17 cellular contexts compared by ENCODE assay signal in the genomic region with DNA sequence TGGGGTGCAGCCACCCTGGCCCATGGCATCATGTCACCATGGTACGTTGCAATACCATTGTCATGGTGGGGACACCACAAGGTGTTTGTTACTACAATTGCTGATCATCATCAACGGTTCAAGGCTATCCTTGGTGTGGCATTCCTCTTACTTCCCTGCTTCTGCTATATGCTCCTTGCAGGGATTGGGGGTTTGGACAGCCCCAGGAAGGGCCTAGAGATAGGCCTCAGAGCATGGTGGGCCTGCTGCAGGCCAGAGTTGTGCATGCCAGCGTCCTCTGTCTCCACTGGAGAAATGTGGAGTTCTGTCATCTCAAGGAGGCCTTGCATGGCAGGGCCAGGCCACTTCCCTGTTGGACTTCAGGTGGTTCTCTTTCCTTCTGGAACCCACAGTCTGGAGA.
DNase-seq lines count a peak whose midpoint lies in the region; ATAC-seq and TF ChIP-seq lines count a peak whose summit lies in the region.
"Had no signal": no experiment of that assay in that cellular context is flagged by ENCODE, and none has a peak within 500 bp of the region (broad histone marks: within the 10 kb centered on the region; RNA-seq: fewer than 3 reads in every experiment).

No MANE protein-coding gene starts in this region.

- no peak overlapping the region for H3K4me3 ChIP-seq in dorsolateral prefrontal cortex
- H3K4me3 ChIP-seq: A549; BLaER1 treated with 17β-estradiol and CSF1 and Interleukin-3, amounts not matched to agents 10 nM and 100 nM had no signal

- TF ChIP-seq CTCF in dorsolateral prefrontal cortex (IDR thresholded peaks at IDR 0.05 in 54 of 56, conservative IDR thresholded peaks at IDR 0.05 in 2 of 56; ENCODE audit: low read depth in 1 of 56, partially characterized antibody in 56 of 56) = no peak

- no peak for ATAC-seq in activated CD4-positive, alpha-beta T cell treated with anti-CD3 and anti-CD28 coated beads for 36 hours
- peak; percentile 10 for ATAC-seq in stimulated activated memory B cell treated with anti-CD40 and anti-IgM and Interleukin-4, amounts not matched to agents 10 μg/mL and 1 μg/mL and 100 μg/mL, for 72 hours
- ATAC-seq: A549; CD8-positive, alpha-beta T cell had no signal

- POLR2A ChIA-PET in activated CD4-positive, alpha-beta T cell treated with anti-CD3 and anti-CD28 coated beads for 36 hours (lab: Charles Lee) = no interaction called here

- no peaks in the 10 kb centered on the region for H3K36me3 Mint-ChIP-seq in activated CD4-positive, alpha-beta T cell treated with anti-CD3 and anti-CD28 coated beads, Interleukin-2, amount 10 ng/mL, durations not matched to agents 24 days and 14 days (ENCODE audit: low read depth)
- H3K36me3 Mint-ChIP-seq in activated CD4-positive, alpha-beta T cell treated with anti-CD3 and anti-CD28 coated beads for 36 hours (ENCODE audit: low read depth) = no peaks in the 10 kb centered on the region
- H3K36me3 Mint-ChIP-seq in stimulated activated memory B cell treated with anti-CD40 and anti-IgM and Interleukin-4, amounts not matched to agents 10 μg/mL and 1 μg/mL and 100 μg/mL, for 72 hours = no peaks in the 10 kb centered on the region
- H3K36me3 Mint-ChIP-seq: CD8-positive, alpha-beta T cell had no signal

- H3K27me3 ChIP-seq in dorsolateral prefrontal cortex = peaks cover 0 to 36% (median 9%) of the 10 kb centered on the region in 45 donors
- H3K27me3 ChIP-seq: BLaER1 treated with 17β-estradiol and CSF1 and Interleukin-3, amounts not matched to agents 10 nM and 100 nM had no signal

- CTCF ChIA-PET in activated CD4-positive, alpha-beta T cell treated with anti-CD3 and anti-CD28 coated beads for 36 hours (lab: Charles Lee) = no interaction called here

- no peak overlapping the region for H3K4me3 Mint-ChIP-seq in activated CD4-positive, alpha-beta T cell treated with anti-CD3 and anti-CD28 coated beads, Interleukin-2, amount 10 ng/mL, durations not matched to agents 24 days and 14 days
- no peak overlapping the region for H3K4me3 Mint-ChIP-seq in activated CD4-positive, alpha-beta T cell treated with anti-CD3 and anti-CD28 coated beads for 36 hours
- H3K4me3 Mint-ChIP-seq in stimulated activated memory B cell treated with anti-CD40 and anti-IgM and Interleukin-4, amounts not matched to agents 10 μg/mL and 1 μg/mL and 100 μg/mL, for 72 hours = no peak overlapping the region
- H3K4me3 Mint-ChIP-seq: B cell; CD4-positive, alpha-beta T cell; CD8-positive, alpha-beta T cell had no signal

- H3K4me1 Mint-ChIP-seq in activated CD4-positive, alpha-beta T cell treated with anti-CD3 and anti-CD28 coated beads, Interleukin-2, amount 10 ng/mL, durations not matched to agents 24 days and 14 days = no peaks in the 10 kb centered on the region
- no peaks in the 10 kb centered on the region for H3K4me1 Mint-ChIP-seq in activated CD4-positive, alpha-beta T cell treated with anti-CD3 and anti-CD28 coated beads for 36 hours
- H3K4me1 Mint-ChIP-seq in stimulated activated memory B cell treated with anti-CD40 and anti-IgM and Interleukin-4, amounts not matched to agents 10 μg/mL and 1 μg/mL and 100 μg/mL, for 72 hours = no peaks in the 10 kb centered on the region
- H3K4me1 Mint-ChIP-seq: B cell had no signal

- H3K27ac ChIP-seq in dorsolateral prefrontal cortex = no peak overlapping the region
- H3K27ac ChIP-seq: 22Rv1; A549; BLaER1 treated with 17β-estradiol and CSF1 and Interleukin-3, amounts not matched to agents 10 nM and 100 nM; C4-2B had no signal

- peak; percentile 40 for DNase-seq in activated CD4-positive, alpha-beta T cell treated with anti-CD3 and anti-CD28 coated beads, Interleukin-2, amount 10 ng/mL, durations not matched to agents 24 days and 14 days
- DNase-seq in activated CD4-positive, alpha-beta T cell treated with anti-CD3 and anti-CD28 coated beads for 36 hours = no peak
- DNase-seq in dorsolateral prefrontal cortex (no peak), GM19240 (ENCODE audit: insufficient read length, low spot score) (no peak)
- DNase-seq: AML-193; Caco-2; Calu3; CD4-positive, alpha-beta T cell; CD8-positive, alpha-beta T cell; DMS79 treated with DMSO at 0.1 percent for 48 hours; GF-D8 had no signal

- H3K27me3 Mint-ChIP-seq in activated CD4-positive, alpha-beta T cell treated with anti-CD3 and anti-CD28 coated beads, Interleukin-2, amount 10 ng/mL, durations not matched to agents 24 days and 14 days = no peaks in the 10 kb centered on the region
- peaks cover 9% of the 10 kb centered on the region for H3K27me3 Mint-ChIP-seq in activated CD4-positive, alpha-beta T cell treated with anti-CD3 and anti-CD28 coated beads for 36 hours
- no peaks in the 10 kb centered on the region for H3K27me3 Mint-ChIP-seq in stimulated activated memory B cell treated with anti-CD40 and anti-IgM and Interleukin-4, amounts not matched to agents 10 μg/mL and 1 μg/mL and 100 μg/mL, for 72 hours
- H3K27me3 Mint-ChIP-seq: B cell had no signal

- H3K27ac Mint-ChIP-seq in activated CD4-positive, alpha-beta T cell treated with anti-CD3 and anti-CD28 coated beads, Interleukin-2, amount 10 ng/mL, durations not matched to agents 24 days and 14 days = no peak overlapping the region
- H3K27ac Mint-ChIP-seq in activated CD4-positive, alpha-beta T cell treated with anti-CD3 and anti-CD28 coated beads for 36 hours = no peak overlapping the region
- H3K27ac Mint-ChIP-seq in stimulated activated memory B cell treated with anti-CD40 and anti-IgM and Interleukin-4, amounts not matched to agents 10 μg/mL and 1 μg/mL and 100 μg/mL, for 72 hours = no peak overlapping the region
- H3K27ac Mint-ChIP-seq: B cell; CD4-positive, alpha-beta T cell; CD8-positive, alpha-beta T cell had no signal

- H3K9me3 Mint-ChIP-seq in activated CD4-positive, alpha-beta T cell treated with anti-CD3 and anti-CD28 coated beads, Interleukin-2, amount 10 ng/mL, durations not matched to agents 24 days and 14 days = no peaks in the 10 kb centered on the region
- H3K9me3 Mint-ChIP-seq in activated CD4-positive, alpha-beta T cell treated with anti-CD3 and anti-CD28 coated beads for 36 hours (ENCODE audit: low read depth) = peaks cover 4% of the 10 kb centered on the region
- H3K9me3 Mint-ChIP-seq in stimulated activated memory B cell treated with anti-CD40 and anti-IgM and Interleukin-4, amounts not matched to agents 10 μg/mL and 1 μg/mL and 100 μg/mL, for 72 hours = peaks cover 6% of the 10 kb centered on the region
- H3K9me3 Mint-ChIP-seq: CD4-positive, alpha-beta T cell; CD8-positive, alpha-beta T cell had no signal

- intact Hi-C loops in activated CD4-positive, alpha-beta T cell treated with anti-CD3 and anti-CD28 coated beads, Interleukin-2, amount 10 ng/mL, durations not matched to agents 24 days and 14 days (cut with micrococcal nuclease) = no loop called here
- intact Hi-C loops in activated CD4-positive, alpha-beta T cell treated with anti-CD3 and anti-CD28 coated beads for 36 hours (cut with DNase I, micrococcal nuclease) = no loop called here
- intact Hi-C loops in dorsolateral prefrontal cortex (cut with DNase I) = no loop called here
